In genomic region chr2:37771600-37772088, GRCh38 we compare ENCODE assay signal across 13 cellular contexts.
DNase-seq lines count a peak whose midpoint lies in the region; ATAC-seq and TF ChIP-seq lines count a peak whose summit lies in the region.
"Had no signal": no experiment of that assay in that cellular context is flagged by ENCODE, and none has a peak within 500 bp of the region (broad histone marks: within the 10 kb centered on the region; RNA-seq: fewer than 3 reads in every experiment).

No MANE protein-coding gene starts in this region.

- peak overlapping the region; percentile 84 for H2BK12ac ChIP-seq in trophoblast cell (ENCODE audit: low read length)

- H4K91ac ChIP-seq in trophoblast cell (ENCODE audit: low read depth, low read length), result peak overlapping the region; percentile 81

- H3K4me2 ChIP-seq in trophoblast cell (ENCODE audit: low read length), result no peak overlapping the region

- ATAC-seq in GM21381 (IDR thresholded peaks at IDR 0.05; ENCODE audit: unreplicated experiment), result no peak
- no peak for ATAC-seq in HG03280 (IDR thresholded peaks at IDR 0.05; ENCODE audit: unreplicated experiment)

- peak overlapping the region; percentile 44 for H3K4ac ChIP-seq in trophoblast cell (ENCODE audit: low read depth, low read length)

- peaks cover 4% of the 10 kb centered on the region for H3K79me2 ChIP-seq in trophoblast cell (ENCODE audit: control insufficient read depth, insufficient read depth, low read length, poor library complexity)

- H3K27me3 ChIP-seq in trophoblast cell (ENCODE audit: insufficient read depth, low read length), result no peaks in the 10 kb centered on the region

- peak overlapping the region; percentile 78 for H3K14ac ChIP-seq in trophoblast cell (ENCODE audit: low read length)

- peak overlapping the region; percentile 73 for H2AK5ac ChIP-seq in trophoblast cell (ENCODE audit: low read length)

- peak overlapping the region; percentile 84 for H2BK120ac ChIP-seq in trophoblast cell (ENCODE audit: insufficient read depth, low read length, poor library complexity)

- WGBS in trophoblast cell (ENCODE audit: extremely low coverage, insufficient coverage, insufficient read length), result no CpG with 5 or more reads among the region's 3 CpGs

- no peak overlapping the region for H3K9ac ChIP-seq in trophoblast cell (ENCODE audit: low read length)

- peak overlapping the region; percentile 1 for H4K8ac ChIP-seq in trophoblast cell (ENCODE audit: low read depth, low read length)

- no peak overlapping the region for H4K12ac ChIP-seq in trophoblast cell (ENCODE audit: low read depth, low read length)

- peak overlapping the region; percentile 25 for H3K27ac ChIP-seq in trophoblast cell (ENCODE audit: low read depth, low read length)

- H3K36me3 ChIP-seq in trophoblast cell (ENCODE audit: control insufficient read depth in 1 of 2, insufficient read depth in 2 of 2, low read length in 2 of 2), result no peaks in the 10 kb centered on the region

- no peak overlapping the region for H2BK5ac ChIP-seq in trophoblast cell (ENCODE audit: low read depth, low read length, poor library complexity)

- H3K4me3 ChIP-seq in AG10803 (ENCODE audit: low read length), result no peak overlapping the region
- no peak overlapping the region for H3K4me3 ChIP-seq in trophoblast cell (ENCODE audit: low read depth, low read length)

- peaks cover 30% of the 10 kb centered on the region for H3K79me1 ChIP-seq in trophoblast cell (ENCODE audit: low read length)

- H3K9me3 ChIP-seq in trophoblast cell (ENCODE audit: insufficient read depth, low read depth, low read length), result peaks cover 2% of the 10 kb centered on the region

- H2AFZ ChIP-seq in trophoblast cell (ENCODE audit: insufficient read depth, low read length, poor library complexity), result peak overlapping the region; percentile 1

- DNase-seq in AG10803 (ENCODE audit: low read depth), result peak; percentile 79
- DNase-seq in RPMI7951 (ENCODE audit: low read depth), result peak; percentile 77
- peak; percentile 68 for DNase-seq in fibroblast of peridontal ligament (ENCODE audit: extremely low read depth)
- DNase-seq in trophoblast cell, result peak in 1 of 2 donors; percentile 9
- DNase-seq in mucosa of gallbladder (ENCODE audit: low spot score), result no peak
- no peak for DNase-seq in DMS79 treated with DMSO at 0.1 percent for 48 hours (lab: John Stamatoyannopoulos, UW)
- DNase-seq: activated CD4-positive, alpha-beta T cell treated with anti-CD3 and anti-CD28 coated beads, Interleukin-2, amount 10 ng/mL, durations not matched to agents 7 days and 5 days; effector CD4-positive, alpha-beta T cell; glutamatergic neuron; GOT3; T-helper 2 cell had no signal

- no peak for TF ChIP-seq CTCF in AG10803 (conservative IDR thresholded peaks at IDR 0.05; ENCODE audit: low read length)

- H3K23ac ChIP-seq in trophoblast cell (ENCODE audit: low read length), result no peak overlapping the region

- H3K18ac ChIP-seq in trophoblast cell (ENCODE audit: low read length), result peak overlapping the region; percentile 85

- peaks cover 27 to 40% of the 10 kb centered on the region in 2 experiments for H3K4me1 ChIP-seq in trophoblast cell (ENCODE audit: control insufficient read depth in 1 of 2, insufficient read depth in 2 of 2, low read length in 2 of 2)

Comparison
In these comparisons a context has a peak if more than half of its experiments do, and no peak if none do; other contexts are left out.
1. DNase-seq: peak in AG10803 (single experiment), RPMI7951 (single experiment) and fibroblast of peridontal ligament (single experiment); none in mucosa of gallbladder (single experiment) and DMS79 treated with DMSO at 0.1 percent for 48 hours (single experiment).